Comparison of ENCODE assay signal across 1 cellular context in genomic region chr2:60442608-60443007, GRCh38.
TF ChIP-seq lines count a peak whose summit lies in the region.

No MANE protein-coding gene starts in this region.

TF ChIP-seq in GM23338, 12 proteins besides CTCF, POLR2A, EP300 and RAD21:
- TF ChIP-seq, protein P1, sequence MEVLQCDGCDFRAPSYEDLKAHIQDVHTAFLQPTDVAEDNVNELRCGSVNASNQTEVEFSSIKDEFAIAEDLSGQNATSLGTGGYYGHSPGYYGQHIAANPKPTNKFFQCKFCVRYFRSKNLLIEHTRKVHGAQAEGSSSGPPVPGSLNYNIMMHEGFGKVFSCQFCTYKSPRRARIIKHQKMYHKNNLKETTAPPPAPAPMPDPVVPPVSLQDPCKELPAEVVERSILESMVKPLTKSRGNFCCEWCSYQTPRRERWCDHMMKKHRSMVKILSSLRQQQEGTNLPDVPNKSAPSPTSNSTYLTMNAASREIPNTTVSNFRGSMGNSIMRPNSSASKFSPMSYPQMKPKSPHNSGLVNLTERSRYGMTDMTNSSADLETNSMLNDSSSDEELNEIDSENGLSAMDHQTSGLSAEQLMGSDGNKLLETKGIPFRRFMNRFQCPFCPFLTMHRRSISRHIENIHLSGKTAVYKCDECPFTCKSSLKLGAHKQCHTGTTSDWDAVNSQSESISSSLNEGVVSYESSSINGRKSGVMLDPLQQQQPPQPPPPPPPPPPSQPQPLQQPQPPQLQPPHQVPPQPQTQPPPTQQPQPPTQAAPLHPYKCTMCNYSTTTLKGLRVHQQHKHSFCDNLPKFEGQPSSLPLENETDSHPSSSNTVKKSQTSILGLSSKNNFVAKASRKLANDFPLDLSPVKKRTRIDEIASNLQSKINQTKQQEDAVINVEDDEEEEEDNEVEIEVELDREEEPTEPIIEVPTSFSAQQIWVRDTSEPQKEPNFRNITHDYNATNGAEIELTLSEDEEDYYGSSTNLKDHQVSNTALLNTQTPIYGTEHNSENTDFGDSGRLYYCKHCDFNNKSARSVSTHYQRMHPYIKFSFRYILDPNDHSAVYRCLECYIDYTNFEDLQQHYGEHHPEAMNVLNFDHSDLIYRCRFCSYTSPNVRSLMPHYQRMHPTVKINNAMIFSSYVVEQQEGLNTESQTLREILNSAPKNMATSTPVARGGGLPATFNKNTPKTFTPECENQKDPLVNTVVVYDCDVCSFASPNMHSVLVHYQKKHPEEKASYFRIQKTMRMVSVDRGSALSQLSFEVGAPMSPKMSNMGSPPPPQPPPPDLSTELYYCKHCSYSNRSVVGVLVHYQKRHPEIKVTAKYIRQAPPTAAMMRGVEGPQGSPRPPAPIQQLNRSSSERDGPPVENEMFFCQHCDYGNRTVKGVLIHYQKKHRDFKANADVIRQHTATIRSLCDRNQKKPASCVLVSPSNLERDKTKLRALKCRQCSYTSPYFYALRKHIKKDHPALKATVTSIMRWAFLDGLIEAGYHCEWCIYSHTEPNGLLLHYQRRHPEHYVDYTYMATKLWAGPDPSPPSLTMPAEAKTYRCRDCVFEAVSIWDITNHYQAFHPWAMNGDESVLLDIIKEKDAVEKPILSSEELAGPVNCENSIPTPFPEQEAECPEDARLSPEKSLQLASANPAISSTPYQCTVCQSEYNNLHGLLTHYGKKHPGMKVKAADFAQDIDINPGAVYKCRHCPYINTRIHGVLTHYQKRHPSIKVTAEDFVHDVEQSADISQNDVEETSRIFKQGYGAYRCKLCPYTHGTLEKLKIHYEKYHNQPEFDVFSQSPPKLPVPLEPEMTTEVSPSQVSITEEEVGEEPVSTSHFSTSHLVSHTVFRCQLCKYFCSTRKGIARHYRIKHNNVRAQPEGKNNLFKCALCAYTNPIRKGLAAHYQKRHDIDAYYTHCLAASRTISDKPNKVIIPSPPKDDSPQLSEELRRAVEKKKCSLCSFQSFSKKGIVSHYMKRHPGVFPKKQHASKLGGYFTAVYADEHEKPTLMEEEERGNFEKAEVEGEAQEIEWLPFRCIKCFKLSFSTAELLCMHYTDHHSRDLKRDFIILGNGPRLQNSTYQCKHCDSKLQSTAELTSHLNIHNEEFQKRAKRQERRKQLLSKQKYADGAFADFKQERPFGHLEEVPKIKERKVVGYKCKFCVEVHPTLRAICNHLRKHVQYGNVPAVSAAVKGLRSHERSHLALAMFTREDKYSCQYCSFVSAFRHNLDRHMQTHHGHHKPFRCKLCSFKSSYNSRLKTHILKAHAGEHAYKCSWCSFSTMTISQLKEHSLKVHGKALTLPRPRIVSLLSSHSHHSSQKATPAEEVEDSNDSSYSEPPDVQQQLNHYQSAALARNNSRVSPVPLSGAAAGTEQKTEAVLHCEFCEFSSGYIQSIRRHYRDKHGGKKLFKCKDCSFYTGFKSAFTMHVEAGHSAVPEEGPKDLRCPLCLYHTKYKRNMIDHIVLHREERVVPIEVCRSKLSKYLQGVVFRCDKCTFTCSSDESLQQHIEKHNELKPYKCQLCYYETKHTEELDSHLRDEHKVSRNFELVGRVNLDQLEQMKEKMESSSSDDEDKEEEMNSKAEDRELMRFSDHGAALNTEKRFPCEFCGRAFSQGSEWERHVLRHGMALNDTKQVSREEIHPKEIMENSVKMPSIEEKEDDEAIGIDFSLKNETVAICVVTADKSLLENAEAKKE (CRISPR knock-in tag; IDR thresholded peaks at IDR 0.05) = no peak
- TF ChIP-seq EZH2phosphoT487 (IDR thresholded peaks at IDR 0.05; ENCODE audit: unreplicated experiment) (no peak), ZNF331 (CRISPR knock-in tag; IDR thresholded peaks at IDR 0.05; ENCODE audit: low read depth) (no peak), POLR2AphosphoS5 (IDR thresholded peaks at IDR 0.05; ENCODE audit: low read depth) (no peak), EZH2 (IDR thresholded peaks at IDR 0.05; ENCODE audit: low read depth, unreplicated experiment) (no peak), CREB1 (CRISPR knock-in tag; IDR thresholded peaks at IDR 0.05; ENCODE audit: low read depth) (no peak), ZNF114 (CRISPR knock-in tag; IDR thresholded peaks at IDR 0.05) (no peak), NANOG (IDR thresholded peaks at IDR 0.05; ENCODE audit: borderline replicate concordance) (no peak)
- TF ChIP-seq, protein P2, sequence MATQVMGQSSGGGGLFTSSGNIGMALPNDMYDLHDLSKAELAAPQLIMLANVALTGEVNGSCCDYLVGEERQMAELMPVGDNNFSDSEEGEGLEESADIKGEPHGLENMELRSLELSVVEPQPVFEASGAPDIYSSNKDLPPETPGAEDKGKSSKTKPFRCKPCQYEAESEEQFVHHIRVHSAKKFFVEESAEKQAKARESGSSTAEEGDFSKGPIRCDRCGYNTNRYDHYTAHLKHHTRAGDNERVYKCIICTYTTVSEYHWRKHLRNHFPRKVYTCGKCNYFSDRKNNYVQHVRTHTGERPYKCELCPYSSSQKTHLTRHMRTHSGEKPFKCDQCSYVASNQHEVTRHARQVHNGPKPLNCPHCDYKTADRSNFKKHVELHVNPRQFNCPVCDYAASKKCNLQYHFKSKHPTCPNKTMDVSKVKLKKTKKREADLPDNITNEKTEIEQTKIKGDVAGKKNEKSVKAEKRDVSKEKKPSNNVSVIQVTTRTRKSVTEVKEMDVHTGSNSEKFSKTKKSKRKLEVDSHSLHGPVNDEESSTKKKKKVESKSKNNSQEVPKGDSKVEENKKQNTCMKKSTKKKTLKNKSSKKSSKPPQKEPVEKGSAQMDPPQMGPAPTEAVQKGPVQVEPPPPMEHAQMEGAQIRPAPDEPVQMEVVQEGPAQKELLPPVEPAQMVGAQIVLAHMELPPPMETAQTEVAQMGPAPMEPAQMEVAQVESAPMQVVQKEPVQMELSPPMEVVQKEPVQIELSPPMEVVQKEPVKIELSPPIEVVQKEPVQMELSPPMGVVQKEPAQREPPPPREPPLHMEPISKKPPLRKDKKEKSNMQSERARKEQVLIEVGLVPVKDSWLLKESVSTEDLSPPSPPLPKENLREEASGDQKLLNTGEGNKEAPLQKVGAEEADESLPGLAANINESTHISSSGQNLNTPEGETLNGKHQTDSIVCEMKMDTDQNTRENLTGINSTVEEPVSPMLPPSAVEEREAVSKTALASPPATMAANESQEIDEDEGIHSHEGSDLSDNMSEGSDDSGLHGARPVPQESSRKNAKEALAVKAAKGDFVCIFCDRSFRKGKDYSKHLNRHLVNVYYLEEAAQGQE (IDR thresholded peaks at IDR 0.05; ENCODE audit: unreplicated experiment) = no peak
